22 cellular contexts compared by ENCODE assay signal in genomic region chr7:38296059-38296857, GRCh38.
A peak's percentile ranks its signal among the peaks of the same experiment; 100 is the strongest.
DNase-seq lines count a peak whose midpoint lies in the region; ATAC-seq, FAIRE-seq and TF ChIP-seq lines count a peak whose summit lies in the region.
"Had no signal": no experiment of that assay in that cellular context is flagged by ENCODE, and none has a peak within 500 bp of the region (broad histone marks: within the 10 kb centered on the region; RNA-seq: fewer than 3 reads in every experiment).

No MANE protein-coding gene starts in this region.

- in situ Hi-C loops in GM13977 (cut with MboI; ENCODE audit: low pct_unique_long_range_greater_than_20kb, low sequenced_read_pairs, unreplicated experiment), result no loop called here

- H3K36me3 ChIP-seq in pancreas (no peaks in the 10 kb centered on the region), lower lobe of right lung (no peaks in the 10 kb centered on the region)

- H3K27me3 ChIP-seq in pancreas (no peaks in the 10 kb centered on the region), lower lobe of right lung (ENCODE audit: low read depth) (no peaks in the 10 kb centered on the region)

- H3K4me1 ChIP-seq in pancreas, result no peaks in the 10 kb centered on the region
- no peaks in the 10 kb centered on the region for H3K4me1 ChIP-seq in lower lobe of right lung

- H3K27ac ChIP-seq in pancreas (no peak overlapping the region), lower lobe of right lung (no peak overlapping the region)
- H3K27ac ChIP-seq: skin epidermis had no signal

- DNase-seq in GM10248 (ENCODE audit: extremely low spot score) (peak; percentile 35), pancreas (no peak), lower lobe of right lung (no peak), GM13977 (ENCODE audit: low spot score) (no peak), HuH-7.5 (ENCODE audit: low spot score) (no peak)
- DNase-seq: activated naive CD8-positive, alpha-beta T cell treated with anti-CD3 and anti-CD28 coated beads for 36 hours; caudate nucleus; CD8-positive, alpha-beta memory T cell; endodermal cell; HCEC 1CT; KG1; mesenchymal stem cell; NCI-H1417; occipital lobe; T-helper 1 cell had no signal

- CTCF ChIA-PET in GM10248 (lab: Yijun Ruan, JAX), result interaction anchor here (1.2 to 1.6 kb wide), 3 partner anchors 39 to 74 kb away, joined by 3 to 6 read pairs (median 5); no protein-coding TSS in a partner anchor

- ATAC-seq in GM19438 (IDR thresholded peaks at IDR 0.05; ENCODE audit: low read depth, unreplicated experiment), result peak; percentile 74
- peak; percentile 65 for ATAC-seq in HG02610 (IDR thresholded peaks at IDR 0.05; ENCODE audit: unreplicated experiment)
- ATAC-seq in HG03432 (IDR thresholded peaks at IDR 0.05; ENCODE audit: unreplicated experiment), result peak; percentile 69
- ATAC-seq in pancreas, result no peak
- ATAC-seq in lower lobe of right lung, result no peak
- ATAC-seq: activated CD4-positive, CD25-positive, alpha-beta regulatory T cell treated with anti-CD3 and anti-CD28 coated beads, Interleukin-2, amount 50 U/mL, for 24 hours; Panc1 had no signal

- H3K9me3 ChIP-seq in pancreas, result no peaks in the 10 kb centered on the region
- no peaks in the 10 kb centered on the region for H3K9me3 ChIP-seq in lower lobe of right lung

- H3K4me3 ChIP-seq in pancreas (no peak overlapping the region), lower lobe of right lung (no peak overlapping the region)
- H3K4me3 ChIP-seq: skin epidermis had no signal

- FAIRE-seq in pancreas (lab: Jason Lieb, UNC), result no peak
- FAIRE-seq: A204.1 had no signal

- WGBS in pancreas, 2 donors, result 78 to 89% methylated on average over 5 of the region's 5 CpGs

- intact Hi-C loops in pancreas (cut with DNase I) (no loop called here), lower lobe of right lung (cut with DNase I) (no loop called here)

- POLR2A ChIA-PET in GM10248 (lab: Yijun Ruan, JAX), result no interaction called here

- TF ChIP-seq CTCF in GM10248 (IDR thresholded peaks at IDR 0.05; ENCODE audit: control extremely low read depth, extremely low read depth, low read depth, missing control alignments) (no peak), pancreas (IDR thresholded peaks at IDR 0.05) (no peak), lower lobe of right lung (IDR thresholded peaks at IDR 0.05) (no peak), GM13977 (IDR thresholded peaks at IDR 0.05; ENCODE audit: extremely low read depth, insufficient read depth, missing control alignments) (no peak)

Comparison
In these comparisons a context has a peak if more than half of its experiments do, and no peak if none do; other contexts are left out.
1. ATAC-seq: peak in GM19438 (single experiment), HG02610 (single experiment) and HG03432 (single experiment); none in pancreas (0 of 4) and lower lobe of right lung (0 of 2).